Comparison of ENCODE assay signal across 8 cellular contexts in genomic region chr10:29408847-29409240, GRCh38.
DNase-seq lines count a peak whose midpoint lies in the region; ATAC-seq and TF ChIP-seq lines count a peak whose summit lies in the region.

No MANE protein-coding gene starts in this region.

- POLR2A ChIA-PET in WTC11 (lab: Charles Lee): no interaction called here

- no peaks in the 10 kb centered on the region for H3K27me3 ChIP-seq in RWPE2 (ENCODE audit: insufficient read depth, poor library complexity, severe bottlenecking)
- no peaks in the 10 kb centered on the region for H3K27me3 ChIP-seq in thymus (ENCODE audit: control insufficient read depth, insufficient read depth)

- TF ChIP-seq CTCF in RWPE2 (IDR thresholded peaks at IDR 0.05; ENCODE audit: poor library complexity, severe bottlenecking) (no peak), foreskin fibroblast (IDR thresholded peaks at IDR 0.05; ENCODE audit: low read depth, low read length) (no peak), omental fat pad (IDR thresholded peaks at IDR 0.05) (no peak), WTC11 (IDR thresholded peaks at IDR 0.05) (no peak)

- DNase-seq in activated CD8-positive, alpha-beta memory T cell treated with anti-CD3 and anti-CD28 coated beads, Interleukin-2, amount 10 ng/mL, durations not matched to agents 7 days and 5 days: no peak
- DNase-seq in activated CD8-positive, alpha-beta memory T cell treated with anti-CD3 and anti-CD28 coated beads, Interleukin-2, amount 50 U/mL, for 4 hours: no peak
- DNase-seq in RWPE2 (ENCODE audit: low spot score) (no peak), foreskin fibroblast (no peak), NOMO-1 (lab: John Stamatoyannopoulos, UW; ENCODE audit: unreplicated experiment in 2 of 2) (no peak), omental fat pad (ENCODE audit: low spot score) (no peak), WTC11 (ENCODE audit: low spot score) (no peak)

- peaks cover 30% of the 10 kb centered on the region for H3K4me1 Mint-ChIP-seq in activated CD8-positive, alpha-beta memory T cell treated with anti-CD3 and anti-CD28 coated beads, Interleukin-2, amount 10 ng/mL, durations not matched to agents 7 days and 5 days
- H3K4me1 Mint-ChIP-seq in WTC11: no peaks in the 10 kb centered on the region

- peaks cover 3% of the 10 kb centered on the region for H3K9me3 Mint-ChIP-seq in activated CD8-positive, alpha-beta memory T cell treated with anti-CD3 and anti-CD28 coated beads, Interleukin-2, amount 10 ng/mL, durations not matched to agents 7 days and 5 days (ENCODE audit: low read depth)
- peaks cover 64% of the 10 kb centered on the region for H3K9me3 Mint-ChIP-seq in WTC11

- H3K9me3 ChIP-seq in RWPE2 (ENCODE audit: severe bottlenecking): peaks cover 15% of the 10 kb centered on the region
- H3K9me3 ChIP-seq in thymus (ENCODE audit: control insufficient read depth): no peaks in the 10 kb centered on the region

- H3K4me3 ChIP-seq in RWPE2 (ENCODE audit: severe bottlenecking) (peak overlapping the region; percentile 49), foreskin fibroblast (ENCODE audit: low read depth in 1 of 2, low read length in 2 of 2) (peak overlapping the region; percentile 73 to 85), thymus (ENCODE audit: low read length) (peak overlapping the region; percentile 61)

- H3K36me3 Mint-ChIP-seq in activated CD8-positive, alpha-beta memory T cell treated with anti-CD3 and anti-CD28 coated beads, Interleukin-2, amount 10 ng/mL, durations not matched to agents 7 days and 5 days: peaks cover 9% of the 10 kb centered on the region
- peaks cover 41% of the 10 kb centered on the region for H3K36me3 Mint-ChIP-seq in WTC11

- H3K27me3 Mint-ChIP-seq in activated CD8-positive, alpha-beta memory T cell treated with anti-CD3 and anti-CD28 coated beads, Interleukin-2, amount 10 ng/mL, durations not matched to agents 7 days and 5 days: no peaks in the 10 kb centered on the region
- H3K27me3 Mint-ChIP-seq in WTC11 (ENCODE audit: low read depth): peaks cover 15% of the 10 kb centered on the region

- H3K27ac ChIP-seq in RWPE2 (ENCODE audit: poor library complexity, severe bottlenecking): peak overlapping the region; percentile 5
- peak overlapping the region; percentile 55 for H3K27ac ChIP-seq in thymus (ENCODE audit: low read depth)

- ATAC-seq in activated CD8-positive, alpha-beta memory T cell treated with anti-CD3 and anti-CD28 coated beads, Interleukin-2, amount 10 ng/mL, durations not matched to agents 7 days and 5 days: no peak
- no peak for ATAC-seq in RWPE2 (ENCODE audit: low read depth)
- no peak for ATAC-seq in omental fat pad (ENCODE audit: low FRiP score)
- ATAC-seq in WTC11: no peak

- 49% methylated on average over 2 of the region's 2 CpGs for WGBS in thymus

- CTCF ChIA-PET in activated CD8-positive, alpha-beta memory T cell treated with anti-CD3 and anti-CD28 coated beads, Interleukin-2, amount 10 ng/mL, durations not matched to agents 7 days and 5 days (lab: Charles Lee): interaction anchor here (0.8 to 2.2 kb wide), 5 partner anchors 16 to 88 kb away, joined by 3 to 8 read pairs (median 7); no protein-coding TSS in a partner anchor
- CTCF ChIA-PET in WTC11 (lab: Charles Lee): no interaction called here

- H3K4me3 Mint-ChIP-seq in activated CD8-positive, alpha-beta memory T cell treated with anti-CD3 and anti-CD28 coated beads, Interleukin-2, amount 10 ng/mL, durations not matched to agents 7 days and 5 days: peak overlapping the region; percentile 88
- no peak overlapping the region for H3K4me3 Mint-ChIP-seq in WTC11

- H3K27ac Mint-ChIP-seq in activated CD8-positive, alpha-beta memory T cell treated with anti-CD3 and anti-CD28 coated beads, Interleukin-2, amount 10 ng/mL, durations not matched to agents 7 days and 5 days: peak overlapping the region; percentile 89
- no peak overlapping the region for H3K27ac Mint-ChIP-seq in WTC11

- peaks cover 6% of the 10 kb centered on the region for H3K4me1 ChIP-seq in RWPE2 (ENCODE audit: insufficient read depth, poor library complexity, severe bottlenecking)
- H3K4me1 ChIP-seq in thymus (ENCODE audit: control insufficient read depth, insufficient read depth, low read length): peaks cover 2% of the 10 kb centered on the region

- no peaks in the 10 kb centered on the region for H3K36me3 ChIP-seq in RWPE2 (ENCODE audit: low read depth)
- no peaks in the 10 kb centered on the region for H3K36me3 ChIP-seq in thymus (ENCODE audit: control insufficient read depth, insufficient read depth)

TF ChIP-seq in WTC11, 78 proteins besides CTCF, POLR2A, EP300 and RAD21:
- TF ChIP-seq ZNF281 (CRISPR knock-in tag; IDR thresholded peaks at IDR 0.05) (no peak), RELA (CRISPR knock-in tag; IDR thresholded peaks at IDR 0.05; ENCODE audit: borderline replicate concordance) (no peak), SOX15 (CRISPR knock-in tag; IDR thresholded peaks at IDR 0.05) (no peak)
